Comparison of ENCODE assay signal across 10 cellular contexts in the genomic region with DNA sequence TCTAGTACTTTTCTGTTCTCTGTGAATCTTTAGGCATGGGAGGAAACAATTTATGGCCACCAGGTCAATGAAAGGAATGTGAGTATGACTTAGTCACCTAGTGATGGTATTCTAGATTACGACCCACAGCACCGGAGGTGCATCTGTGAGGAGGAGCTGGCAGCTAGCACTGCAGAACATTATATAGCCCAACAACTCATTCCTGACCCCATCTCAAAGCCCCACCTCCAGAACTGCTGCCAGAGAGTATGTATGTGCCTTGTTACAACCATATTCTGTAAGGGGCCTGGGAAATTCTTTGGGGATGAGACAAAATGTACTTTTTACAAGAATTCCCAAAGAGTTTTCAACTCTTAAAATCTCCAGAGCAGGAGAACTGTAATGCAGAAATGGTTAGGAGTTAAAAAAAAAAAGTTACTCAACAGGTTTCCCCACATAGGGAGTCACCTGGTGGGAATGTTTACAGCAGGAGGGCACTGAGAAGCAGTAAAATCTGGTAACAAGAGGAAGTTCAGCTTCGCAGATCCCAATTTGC. TPM values are rescaled to one million over a fixed set of nuclear protein-coding genes. Genes with fewer than 3 reads are reported as not detected.
DNase-seq lines count a peak whose midpoint lies in the region; ATAC-seq and TF ChIP-seq lines count a peak whose summit lies in the region.
"Had no signal": no experiment of that assay in that cellular context is flagged by ENCODE, and none has a peak within 500 bp of the region (broad histone marks: within the 10 kb centered on the region; RNA-seq: fewer than 3 reads in every experiment).

No MANE protein-coding gene starts in this region.

- intact Hi-C loops in mucosa of descending colon (cut with DNase I, micrococcal nuclease) = no loop called here
- intact Hi-C loops in natural killer cell (cut with micrococcal nuclease) = no loop called here

- DNase-seq in AG09309 (ENCODE audit: low read depth) (peak; percentile 75), cardiac fibroblast (ENCODE audit: low read depth in 2 of 2) (peak; percentile 62 to 94), mucosa of descending colon (peak in 1 of 3 donors; percentile 42), T-helper 9 cell (no peak), DMS153 (lab: John Stamatoyannopoulos, UW) (no peak), natural killer cell (no peak)
- DNase-seq: activated CD4-positive, alpha-beta memory T cell treated with anti-CD3 and anti-CD28 coated beads, Interleukin-2, amount 10 ng/mL, durations not matched to agents 7 days and 5 days; cortex of kidney had no signal

- peak; percentile 91 for ATAC-seq in mucosa of descending colon
- no peak for ATAC-seq in HG02973 (IDR thresholded peaks at IDR 0.05; ENCODE audit: unreplicated experiment)
- no peak for ATAC-seq in natural killer cell

- H3K27ac Mint-ChIP-seq in natural killer cell = no peak overlapping the region
- H3K27ac Mint-ChIP-seq: activated CD4-positive, alpha-beta memory T cell treated with anti-CD3 and anti-CD28 coated beads, Interleukin-2, amount 10 ng/mL, durations not matched to agents 7 days and 5 days had no signal

- H3K4me3 ChIP-seq in AG09309 (ENCODE audit: control insufficient read depth, low read depth, low read length) = no peak overlapping the region
- H3K4me3 ChIP-seq in cardiac fibroblast (replicated peaks in 1 of 2; ENCODE audit: low read depth in 2 of 2, low read length in 2 of 2) = no peak overlapping the region
- no peak overlapping the region for H3K4me3 ChIP-seq in mucosa of descending colon

- H3K36me3 ChIP-seq in mucosa of descending colon (ENCODE audit: low read depth) = peaks cover 6% of the 10 kb centered on the region

- peaks cover 5% of the 10 kb centered on the region for H3K36me3 Mint-ChIP-seq in natural killer cell

- H3K9me3 Mint-ChIP-seq in natural killer cell = no peaks in the 10 kb centered on the region
- H3K9me3 Mint-ChIP-seq: activated CD4-positive, alpha-beta memory T cell treated with anti-CD3 and anti-CD28 coated beads, Interleukin-2, amount 10 ng/mL, durations not matched to agents 7 days and 5 days had no signal

- TF ChIP-seq CTCF in AG09309 (IDR thresholded peaks at IDR 0.05; ENCODE audit: control insufficient read depth, insufficient read depth, low read depth, low read length, missing control alignments) (no peak), cardiac fibroblast (IDR thresholded peaks at IDR 0.05; ENCODE audit: low read depth, low read length) (no peak), mucosa of descending colon (IDR thresholded peaks at IDR 0.05) (no peak), natural killer cell (IDR thresholded peaks at IDR 0.05) (no peak)

- peaks cover 10% of the 10 kb centered on the region for H3K4me1 ChIP-seq in mucosa of descending colon (ENCODE audit: low read depth)

- no peaks in the 10 kb centered on the region for H3K4me1 Mint-ChIP-seq in natural killer cell

- H3K9me3 ChIP-seq in mucosa of descending colon = no peaks in the 10 kb centered on the region

- no peak overlapping the region for H3K4me3 Mint-ChIP-seq in natural killer cell
- H3K4me3 Mint-ChIP-seq: activated CD4-positive, alpha-beta memory T cell treated with anti-CD3 and anti-CD28 coated beads, Interleukin-2, amount 10 ng/mL, durations not matched to agents 7 days and 5 days had no signal

- peak; percentile 82 for TF ChIP-seq EP300 in Ishikawa (IDR thresholded peaks at IDR 0.05; ENCODE audit: borderline replicate concordance)

- TF ChIP-seq RAD21 in Ishikawa (IDR thresholded peaks at IDR 0.05; ENCODE audit: low read depth) = peak; percentile 34; the same call in 1 of the 2 replicates

- H3K27me3 Mint-ChIP-seq in natural killer cell (ENCODE audit: low read depth in 2 of 2) = no peaks in the 10 kb centered on the region
- H3K27me3 Mint-ChIP-seq: activated CD4-positive, alpha-beta memory T cell treated with anti-CD3 and anti-CD28 coated beads, Interleukin-2, amount 10 ng/mL, durations not matched to agents 7 days and 5 days had no signal

TF ChIP-seq in Ishikawa, 13 proteins besides CTCF, POLR2A, EP300 and RAD21:
- peak; percentile 87; the same call in 1 of the 2 replicates for TF ChIP-seq TEAD4 (IDR thresholded peaks at IDR 0.05)
- peak; percentile 74 for TF ChIP-seq NFIC (IDR thresholded peaks at IDR 0.05)
- TF ChIP-seq CEBPB (IDR thresholded peaks at IDR 0.05) = peak; percentile 75; the same call in 1 of the 2 replicates
- peak; percentile 83 for TF ChIP-seq TCF12 (IDR thresholded peaks at IDR 0.05; ENCODE audit: low read depth)
- TF ChIP-seq, protein P1, sequence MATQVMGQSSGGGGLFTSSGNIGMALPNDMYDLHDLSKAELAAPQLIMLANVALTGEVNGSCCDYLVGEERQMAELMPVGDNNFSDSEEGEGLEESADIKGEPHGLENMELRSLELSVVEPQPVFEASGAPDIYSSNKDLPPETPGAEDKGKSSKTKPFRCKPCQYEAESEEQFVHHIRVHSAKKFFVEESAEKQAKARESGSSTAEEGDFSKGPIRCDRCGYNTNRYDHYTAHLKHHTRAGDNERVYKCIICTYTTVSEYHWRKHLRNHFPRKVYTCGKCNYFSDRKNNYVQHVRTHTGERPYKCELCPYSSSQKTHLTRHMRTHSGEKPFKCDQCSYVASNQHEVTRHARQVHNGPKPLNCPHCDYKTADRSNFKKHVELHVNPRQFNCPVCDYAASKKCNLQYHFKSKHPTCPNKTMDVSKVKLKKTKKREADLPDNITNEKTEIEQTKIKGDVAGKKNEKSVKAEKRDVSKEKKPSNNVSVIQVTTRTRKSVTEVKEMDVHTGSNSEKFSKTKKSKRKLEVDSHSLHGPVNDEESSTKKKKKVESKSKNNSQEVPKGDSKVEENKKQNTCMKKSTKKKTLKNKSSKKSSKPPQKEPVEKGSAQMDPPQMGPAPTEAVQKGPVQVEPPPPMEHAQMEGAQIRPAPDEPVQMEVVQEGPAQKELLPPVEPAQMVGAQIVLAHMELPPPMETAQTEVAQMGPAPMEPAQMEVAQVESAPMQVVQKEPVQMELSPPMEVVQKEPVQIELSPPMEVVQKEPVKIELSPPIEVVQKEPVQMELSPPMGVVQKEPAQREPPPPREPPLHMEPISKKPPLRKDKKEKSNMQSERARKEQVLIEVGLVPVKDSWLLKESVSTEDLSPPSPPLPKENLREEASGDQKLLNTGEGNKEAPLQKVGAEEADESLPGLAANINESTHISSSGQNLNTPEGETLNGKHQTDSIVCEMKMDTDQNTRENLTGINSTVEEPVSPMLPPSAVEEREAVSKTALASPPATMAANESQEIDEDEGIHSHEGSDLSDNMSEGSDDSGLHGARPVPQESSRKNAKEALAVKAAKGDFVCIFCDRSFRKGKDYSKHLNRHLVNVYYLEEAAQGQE (IDR thresholded peaks at IDR 0.05; ENCODE audit: low read depth) = no peak; the same call in 1 of the 2 replicates
- TF ChIP-seq, protein P2, sequence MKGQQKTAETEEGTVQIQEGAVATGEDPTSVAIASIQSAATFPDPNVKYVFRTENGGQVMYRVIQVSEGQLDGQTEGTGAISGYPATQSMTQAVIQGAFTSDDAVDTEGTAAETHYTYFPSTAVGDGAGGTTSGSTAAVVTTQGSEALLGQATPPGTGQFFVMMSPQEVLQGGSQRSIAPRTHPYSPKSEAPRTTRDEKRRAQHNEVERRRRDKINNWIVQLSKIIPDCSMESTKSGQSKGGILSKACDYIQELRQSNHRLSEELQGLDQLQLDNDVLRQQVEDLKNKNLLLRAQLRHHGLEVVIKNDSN (IDR thresholded peaks at IDR 0.05) = peak; percentile 80
- peak; percentile 77 for TF ChIP-seq FOXM1 (IDR thresholded peaks at IDR 0.05; ENCODE audit: borderline replicate concordance, low read depth)
- TF ChIP-seq YY1 (IDR thresholded peaks at IDR 0.05; ENCODE audit: low read depth) = no peak
- TF ChIP-seq TAF1 (IDR thresholded peaks at IDR 0.05; ENCODE audit: low read depth) = no peak
- TF ChIP-seq ZBTB7A (IDR thresholded peaks at IDR 0.05; ENCODE audit: low read depth) = no peak
- no peak for TF ChIP-seq EGR1 (IDR thresholded peaks at IDR 0.05)
- TF ChIP-seq, protein P3, sequence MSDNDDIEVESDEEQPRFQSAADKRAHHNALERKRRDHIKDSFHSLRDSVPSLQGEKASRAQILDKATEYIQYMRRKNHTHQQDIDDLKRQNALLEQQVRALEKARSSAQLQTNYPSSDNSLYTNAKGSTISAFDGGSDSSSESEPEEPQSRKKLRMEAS (IDR thresholded peaks at IDR 0.05) = peak; percentile 70; the same call in 1 of the 2 replicates
- no peak for TF ChIP-seq CREB1 (IDR thresholded peaks at IDR 0.05; ENCODE audit: low read depth)

RNA-seq across cellular contexts. Expression of a gene that starts 34.9 kb away (rescaled TPM):
- total RNA-seq in mucosa of descending colon (10 to 100 TPM; 21.0 to 26.2 (median 23.0) TPM), natural killer cell (10 to 100 TPM; 69.9 to 81.2 (median 75.8) TPM)

Comparison
In these comparisons a context has a peak if more than half of its experiments do, and no peak if none do; other contexts are left out.
1. DNase-seq: peak in AG09309 (single experiment) and cardiac fibroblast (2 of 2); none in T-helper 9 cell (single experiment), DMS153 (single experiment) and natural killer cell (single experiment).